1 cellular context compared by ENCODE assay signal in the genomic region with DNA sequence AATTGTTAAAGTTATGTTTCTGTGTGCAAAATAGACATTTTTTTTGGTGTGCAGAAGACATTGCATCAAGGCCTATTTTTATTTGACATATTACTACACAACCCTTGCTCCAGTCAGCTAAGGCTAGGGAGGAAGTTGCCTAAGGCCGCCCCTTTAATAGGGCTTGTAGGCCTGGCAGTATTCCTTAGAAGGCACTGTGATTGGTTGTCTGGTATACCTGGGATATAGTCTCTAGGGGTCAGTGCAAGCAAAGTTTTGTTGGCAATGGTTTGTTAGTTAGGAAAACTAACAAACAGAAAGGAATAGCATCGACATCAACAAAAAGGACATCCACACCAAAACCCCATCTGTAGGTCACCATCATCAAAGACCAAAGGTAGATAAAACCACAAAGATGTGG.
TF ChIP-seq lines count a peak whose summit lies in the region.

No MANE protein-coding gene starts in this region.

TF ChIP-seq in liver, 16 proteins besides CTCF, POLR2A, EP300 and RAD21 (continued from another document):
- TF ChIP-seq, protein P1, sequence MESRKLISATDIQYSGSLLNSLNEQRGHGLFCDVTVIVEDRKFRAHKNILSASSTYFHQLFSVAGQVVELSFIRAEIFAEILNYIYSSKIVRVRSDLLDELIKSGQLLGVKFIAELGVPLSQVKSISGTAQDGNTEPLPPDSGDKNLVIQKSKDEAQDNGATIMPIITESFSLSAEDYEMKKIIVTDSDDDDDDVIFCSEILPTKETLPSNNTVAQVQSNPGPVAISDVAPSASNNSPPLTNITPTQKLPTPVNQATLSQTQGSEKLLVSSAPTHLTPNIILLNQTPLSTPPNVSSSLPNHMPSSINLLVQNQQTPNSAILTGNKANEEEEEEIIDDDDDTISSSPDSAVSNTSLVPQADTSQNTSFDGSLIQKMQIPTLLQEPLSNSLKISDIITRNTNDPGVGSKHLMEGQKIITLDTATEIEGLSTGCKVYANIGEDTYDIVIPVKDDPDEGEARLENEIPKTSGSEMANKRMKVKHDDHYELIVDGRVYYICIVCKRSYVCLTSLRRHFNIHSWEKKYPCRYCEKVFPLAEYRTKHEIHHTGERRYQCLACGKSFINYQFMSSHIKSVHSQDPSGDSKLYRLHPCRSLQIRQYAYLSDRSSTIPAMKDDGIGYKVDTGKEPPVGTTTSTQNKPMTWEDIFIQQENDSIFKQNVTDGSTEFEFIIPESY (IDR thresholded peaks at IDR 0.05): no peak
TF ChIP-seq in liver: peak in this region for 0.
